In genomic region chr3:55357796-55358195, GRCh38 we compare ENCODE assay signal across 26 cellular contexts.
A peak's percentile ranks its signal among the peaks of the same experiment; 100 is the strongest.
DNase-seq lines count a peak whose midpoint lies in the region; ATAC-seq lines count a peak whose summit lies in the region.
"Had no signal": no experiment of that assay in that cellular context is flagged by ENCODE, and none has a peak within 500 bp of the region (broad histone marks: within the 10 kb centered on the region; RNA-seq: fewer than 3 reads in every experiment).

No MANE protein-coding gene starts in this region.

- peak; percentile 43 for DNase-seq in globus pallidus (ENCODE audit: low spot score)
- peak; percentile 76 for DNase-seq in medulla oblongata (ENCODE audit: extremely low spot score)
- peak; percentile 7 for DNase-seq in pons (ENCODE audit: low spot score)
- no peak for DNase-seq in DMS53 treated with DMSO at 0.1 percent for 48 hours (lab: John Stamatoyannopoulos, UW; ENCODE audit: unreplicated experiment)
- DNase-seq in SKM-1 (lab: John Stamatoyannopoulos, UW; ENCODE audit: unreplicated experiment): no peak
- DNase-seq: 8988T; ACHN; AML-193; BE2C; Caco-2; Calu3; CD4-positive, alpha-beta memory T cell; CD4-positive, alpha-beta T cell; CD4-positive, CD25-positive, alpha-beta regulatory T cell; CD8-positive, alpha-beta memory T cell; CD8-positive, alpha-beta T cell; COR-L47; DMS 273 treated with DMSO at 0.1 percent for 48 hours; DMS153; DMS53; DMS79; DMS79 treated with DMSO at 0.1 percent for 48 hours; DND-41; EL had no signal

- ATAC-seq in HG03095 (IDR thresholded peaks at IDR 0.05; ENCODE audit: unreplicated experiment): no peak
- ATAC-seq: A549; CD8-positive, alpha-beta T cell had no signal

Comparison
In these comparisons a context has a peak if more than half of its experiments do, and no peak if none do; other contexts are left out.
1. DNase-seq: peak in globus pallidus (single experiment), medulla oblongata (single experiment) and pons (single experiment); none in DMS53 treated with DMSO at 0.1 percent for 48 hours (single experiment) and SKM-1 (single experiment).